In the genomic region with DNA sequence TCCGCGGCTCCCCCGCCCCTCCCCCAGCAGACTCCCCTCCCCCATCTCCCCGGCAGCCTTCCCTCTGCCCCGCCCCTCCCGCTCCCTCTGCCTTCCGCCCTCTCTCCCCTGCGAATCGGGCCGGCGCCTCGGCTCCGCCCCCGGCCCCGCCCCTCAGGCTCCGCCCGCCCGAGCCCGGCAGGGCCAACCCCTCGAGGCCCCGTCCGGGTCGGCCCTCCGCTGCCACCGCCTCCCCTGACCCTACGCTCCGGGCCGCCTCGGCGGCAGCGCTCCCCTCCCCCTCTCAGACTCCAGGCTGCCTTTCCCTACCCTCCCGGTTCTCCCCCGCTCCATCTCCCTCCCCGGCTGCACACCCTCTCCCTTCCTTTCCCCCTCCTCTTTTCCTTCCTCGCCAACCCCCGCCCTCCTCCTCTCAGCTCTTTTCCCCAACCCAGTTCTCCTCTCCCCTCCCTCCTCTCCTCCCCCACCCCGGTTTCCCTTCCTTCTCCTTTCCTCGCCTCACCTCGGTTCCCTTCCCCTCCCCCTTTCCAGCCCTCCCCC, we compare ENCODE assay signal across 1 cellular context.
A peak's percentile ranks its signal among the peaks of the same experiment; 100 is the strongest.
TF ChIP-seq lines count a peak whose summit lies in the region.

No MANE protein-coding gene starts in this region.

TF ChIP-seq in H1, 55 proteins besides CTCF, POLR2A, EP300 and RAD21:
- no peak for TF ChIP-seq TAF7 (optimal IDR thresholded peaks at IDR 0.05; ENCODE audit: borderline replicate concordance, low read depth, low read length)
- 0 out of 2 replicates have a peak, but pooled peaks have one; percentile 19 for TF ChIP-seq RBBP5 (IDR thresholded peaks at IDR 0.05; ENCODE audit: borderline replicate concordance, low read depth, low read length)
- TF ChIP-seq KDM1A (IDR thresholded peaks at IDR 0.05; ENCODE audit: borderline replicate concordance, low read length), result peak; percentile 71; the same call in 1 of the 2 replicates
- TF ChIP-seq SP1 (IDR thresholded peaks at IDR 0.05; ENCODE audit: low read depth, low read length), result peak; percentile 51; the same call in 1 of the 2 replicates
- TF ChIP-seq ASH2L (IDR thresholded peaks at IDR 0.05; ENCODE audit: low read length), result peak; percentile 68
- no peak for TF ChIP-seq GTF2F1 (IDR thresholded peaks at IDR 0.05; ENCODE audit: borderline replicate concordance, low read depth, low read length)
- TF ChIP-seq SIN3A (conservative IDR thresholded peaks at IDR 0.05 in 1 of 2, IDR thresholded peaks at IDR 0.05 in 1 of 2; ENCODE audit: low read depth in 1 of 2, low read length in 2 of 2), result peak in 1 of 2 experiments; percentile 66; a peak in 1 of 4 replicates
- TF ChIP-seq SIRT6 (IDR thresholded peaks at IDR 0.05; ENCODE audit: low read length), result no peak
- peak; percentile 67; the same call in 1 of the 2 replicates for TF ChIP-seq EGR1 (IDR thresholded peaks at IDR 0.05; ENCODE audit: borderline replicate concordance, low read depth, low read length)
- TF ChIP-seq KDM4A (IDR thresholded peaks at IDR 0.05; ENCODE audit: low read depth, low read length, severe bottlenecking), result peak; percentile 31
